In genomic region chr3:114056130-114057010, GRCh38 we compare ENCODE assay signal across 8 cellular contexts. TPM values are rescaled to one million over a fixed set of nuclear protein-coding genes. Genes with fewer than 3 reads are reported as not detected.
DNase-seq lines count a peak whose midpoint lies in the region; ATAC-seq and TF ChIP-seq lines count a peak whose summit lies in the region.

TSS of gene CCDC191 (minus strand) at chr3:114056526. CDS start at chr3:114056466, 60 bp downstream.
TSS of gene QTRT2 (plus strand) at chr3:114056737. CDS start at chr3:114065258, 8,521 bp downstream.

- H3K4me3 ChIP-seq in H7 (ENCODE audit: insufficient read depth, low read depth, low read length), result peak within 1 kb of the TSS; percentile 88
- peak within 1 kb of the TSS; percentile 85 for H3K4me3 ChIP-seq in Loucy (ENCODE audit: low read length, poor library complexity, severe bottlenecking)
- peak within 1 kb of the TSS; percentile 54 for H3K4me3 ChIP-seq in RWPE2 (ENCODE audit: severe bottlenecking)
- peak within 1 kb of the TSS; percentile 100 for H3K4me3 ChIP-seq in fibroblast of the aortic adventitia (ENCODE audit: low read depth, low read length)

- H3K9me2 ChIP-seq in Loucy (replicated peaks; ENCODE audit: low read depth, low read length), result no peaks in the 10 kb centered on the region

- peak within 1 kb of the TSS; percentile 70 for H3K9ac ChIP-seq in Loucy (ENCODE audit: low read depth, low read length, poor library complexity, severe bottlenecking)

- H3K4me1 Mint-ChIP-seq in natural killer cell treated with Interleukin-12 subunit alpha and Interleukin-12 subunit beta and Interleukin-15 and Interleukin-18, amount 100 ng/mL, for 72 hours (ENCODE audit: low read depth in 2 of 2), result peaks cover 31 to 39% of the 10 kb centered on the region in 2 donors

- H3K27ac ChIP-seq in RWPE2 (ENCODE audit: poor library complexity, severe bottlenecking), result peak within 1 kb of the TSS; percentile 61

- H4K20me1 ChIP-seq in Loucy (ENCODE audit: insufficient read depth, low read length, poor library complexity, severe bottlenecking), result no peaks in the 10 kb centered on the region

- H3K4me2 ChIP-seq in Loucy (ENCODE audit: low read depth, low read length, poor library complexity, severe bottlenecking), result peak within 1 kb of the TSS; percentile 93

- peak; percentile 100 for DNase-seq in ELR (ENCODE audit: low read depth)
- peak; percentile 84 for DNase-seq in H7
- peak; percentile 99 for DNase-seq in RWPE2 (ENCODE audit: low spot score)
- DNase-seq in activated effector memory CD4-positive, alpha-beta T cell treated with Interleukin-2 at 50 U/mL for 16 hours, result peak; percentile 95
- DNase-seq in fibroblast of the aortic adventitia (ENCODE audit: low read depth), result peak; percentile 100
- peak; percentile 99 for DNase-seq in natural killer cell treated with Interleukin-12 subunit alpha and Interleukin-12 subunit beta and Interleukin-15 and Interleukin-18, amount 100 ng/mL, for 72 hours (ENCODE audit: low spot score)
- DNase-seq in stimulated activated naive CD4-positive, alpha-beta T cell treated with Interleukin-2 at 50 U/mL for 16 hours (lab: John Stamatoyannopoulos, UW), result peak; percentile 98

- H3K36me3 ChIP-seq in H7 (replicated peaks; ENCODE audit: control insufficient read depth, insufficient read depth, low read length), result no peaks in the 10 kb centered on the region; the same call in 1 of the 2 replicates
- no peaks in the 10 kb centered on the region for H3K36me3 ChIP-seq in Loucy (ENCODE audit: insufficient read depth, low read length)
- peaks cover 17% of the 10 kb centered on the region for H3K36me3 ChIP-seq in RWPE2 (ENCODE audit: low read depth)

- TF ChIP-seq CTCF in Loucy (conservative IDR thresholded peaks at IDR 0.05; ENCODE audit: low read length), result no peak
- no peak for TF ChIP-seq CTCF in RWPE2 (IDR thresholded peaks at IDR 0.05; ENCODE audit: poor library complexity, severe bottlenecking)
- no peak for TF ChIP-seq CTCF in fibroblast of the aortic adventitia (IDR thresholded peaks at IDR 0.05; ENCODE audit: insufficient read depth, low read length)

- H3K9me3 ChIP-seq in Loucy (ENCODE audit: insufficient read depth, low read depth, low read length) (no peaks in the 10 kb centered on the region), RWPE2 (ENCODE audit: severe bottlenecking) (no peaks in the 10 kb centered on the region)

- H3K9me3 Mint-ChIP-seq in natural killer cell treated with Interleukin-12 subunit alpha and Interleukin-12 subunit beta and Interleukin-15 and Interleukin-18, amount 100 ng/mL, for 72 hours, result no peaks in the 10 kb centered on the region

- peaks cover 43% of the 10 kb centered on the region for H3K79me2 ChIP-seq in Loucy (ENCODE audit: insufficient read depth, low read length)

- ATAC-seq in RWPE2 (ENCODE audit: low read depth), result peak; percentile 98
- peak; percentile 99 for ATAC-seq in natural killer cell treated with Interleukin-12 subunit alpha and Interleukin-12 subunit beta and Interleukin-15 and Interleukin-18, amount 100 ng/mL, for 72 hours

- peak within 1 kb of the TSS; percentile 99 for H3K4me3 Mint-ChIP-seq in natural killer cell treated with Interleukin-12 subunit alpha and Interleukin-12 subunit beta and Interleukin-15 and Interleukin-18, amount 100 ng/mL, for 72 hours

- peak within 1 kb of the TSS; percentile 93 to 95 for H3K27ac Mint-ChIP-seq in natural killer cell treated with Interleukin-12 subunit alpha and Interleukin-12 subunit beta and Interleukin-15 and Interleukin-18, amount 100 ng/mL, for 72 hours

- H3K27me3 ChIP-seq in H7 (ENCODE audit: control insufficient read depth, insufficient read depth, low read length) (no peaks in the 10 kb centered on the region), Loucy (ENCODE audit: insufficient read depth, low read length, poor library complexity, severe bottlenecking) (no peaks in the 10 kb centered on the region), RWPE2 (ENCODE audit: insufficient read depth, poor library complexity, severe bottlenecking) (no peaks in the 10 kb centered on the region)

- H3K4me1 ChIP-seq in Loucy (ENCODE audit: insufficient read depth, low read length, poor library complexity, severe bottlenecking), result peaks cover 32% of the 10 kb centered on the region
- H3K4me1 ChIP-seq in RWPE2 (ENCODE audit: insufficient read depth, poor library complexity, severe bottlenecking), result peaks cover 12% of the 10 kb centered on the region

- H3K36me3 Mint-ChIP-seq in natural killer cell treated with Interleukin-12 subunit alpha and Interleukin-12 subunit beta and Interleukin-15 and Interleukin-18, amount 100 ng/mL, for 72 hours, result peaks cover 6% of the 10 kb centered on the region

- peak within 1 kb of the TSS; percentile 92 for H2AFZ ChIP-seq in Loucy (ENCODE audit: low read length)

- H3K27me3 Mint-ChIP-seq in natural killer cell treated with Interleukin-12 subunit alpha and Interleukin-12 subunit beta and Interleukin-15 and Interleukin-18, amount 100 ng/mL, for 72 hours, result no peaks in the 10 kb centered on the region

- H3F3A ChIP-seq in Loucy (ENCODE audit: low read depth), result no peaks in the 10 kb centered on the region

RNA-seq across cellular contexts. Expression of gene CCDC191, which starts in this region (rescaled TPM):
- total RNA-seq in H7 (2014; rRNA removed; shearing (Covaris generic)), result 0.80 and 2.4 TPM in 2 replicates
- 4.2 and 7.4 TPM in 2 replicates for total RNA-seq in fibroblast of the aortic adventitia (ENCODE audit: low replicate concordance)
- total RNA-seq in natural killer cell treated with Interleukin-12 subunit alpha and Interleukin-12 subunit beta and Interleukin-15 and Interleukin-18, amount 100 ng/mL, for 72 hours, result 1 to 10 TPM; 3.0 to 3.6 TPM

RNA-seq across cellular contexts. Expression of gene QTRT2, which starts in this region (rescaled TPM):
- 30.3 and 35.4 TPM in 2 replicates for total RNA-seq in H7 (2014; rRNA removed; shearing (Covaris generic))
- 23.7 and 33.9 TPM in 2 replicates for total RNA-seq in fibroblast of the aortic adventitia (ENCODE audit: low replicate concordance)
- 10 to 100 TPM; 39.2 to 64.0 TPM for total RNA-seq in natural killer cell treated with Interleukin-12 subunit alpha and Interleukin-12 subunit beta and Interleukin-15 and Interleukin-18, amount 100 ng/mL, for 72 hours

Comparison
In these comparisons a context has a peak if more than half of its experiments do, and no peak if none do; other contexts are left out.
1. Peak in every context shown above with its lines: DNase-seq, ATAC-seq, H3K4me3 ChIP-seq and H3K27ac ChIP-seq.